11 cellular contexts compared by ENCODE assay signal in the genomic region with DNA sequence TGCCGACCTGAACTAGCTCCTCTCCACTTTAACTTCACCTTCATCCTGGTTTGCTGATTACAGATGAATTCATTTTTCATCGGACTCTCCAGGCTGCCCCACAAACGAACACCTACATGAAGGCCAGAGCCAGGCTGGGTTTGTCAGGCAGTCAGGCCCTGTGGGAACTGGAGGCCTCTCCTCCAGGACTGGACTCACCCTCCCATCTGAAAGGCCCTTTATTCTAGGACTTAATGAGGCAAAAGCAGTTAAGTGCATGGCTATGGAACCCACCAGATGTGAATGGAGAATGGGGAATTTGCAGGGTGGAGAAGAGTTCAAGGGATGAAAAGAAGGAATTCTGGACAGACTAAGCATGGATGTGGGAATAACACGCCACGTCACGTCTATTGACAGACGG.
DNase-seq lines count a peak whose midpoint lies in the region; ATAC-seq and TF ChIP-seq lines count a peak whose summit lies in the region.
"Had no signal": no experiment of that assay in that cellular context is flagged by ENCODE, and none has a peak within 500 bp of the region (broad histone marks: within the 10 kb centered on the region; RNA-seq: fewer than 3 reads in every experiment).

No MANE protein-coding gene starts in this region.

- no peaks in the 10 kb centered on the region for H3K36me3 Mint-ChIP-seq in activated CD8-positive, alpha-beta T cell treated with anti-CD3 and anti-CD28 coated beads for 36 hours (ENCODE audit: low read depth)

- H3K23ac ChIP-seq in IMR-90 (ENCODE audit: low read depth, low read length): no peak overlapping the region; the same call in 1 of the 2 replicates
- no peak overlapping the region for H3K23ac ChIP-seq in neuronal stem cell (ENCODE audit: low read depth, low read length, poor library complexity)

- H3K14ac ChIP-seq in IMR-90 (replicated peaks; ENCODE audit: low read depth, low read length): peak overlapping the region; percentile 23; the same call in 1 of the 2 replicates
- H3K14ac ChIP-seq in neuronal stem cell (ENCODE audit: low read length): no peak overlapping the region

- H2BK20ac ChIP-seq in IMR-90 (ENCODE audit: low read depth, low read length): no peak overlapping the region; the same call in 1 of the 2 replicates

- no peaks in the 10 kb centered on the region for H3K36me3 ChIP-seq in IMR-90 (ENCODE audit: control insufficient read depth, insufficient read depth, low read length)
- no peaks in the 10 kb centered on the region for H3K36me3 ChIP-seq in fibroblast of lung (ENCODE audit: control insufficient read depth, insufficient read depth, low read length)
- no peaks in the 10 kb centered on the region for H3K36me3 ChIP-seq in neuronal stem cell (replicated peaks in 1 of 2; ENCODE audit: control insufficient read depth in 2 of 2, insufficient read depth in 2 of 2, low read length in 2 of 2)
- H3K36me3 ChIP-seq in H7 (replicated peaks; ENCODE audit: control insufficient read depth, insufficient read depth, low read length): no peaks in the 10 kb centered on the region
- H3K36me3 ChIP-seq: SJCRH30 had no signal

- H3K9me1 ChIP-seq in IMR-90 (ENCODE audit: insufficient read depth, low read length): 0 out of 2 replicates have a peak, but pooled peaks cover 3% of the 10 kb centered on the region

- no peak overlapping the region for H3K4ac ChIP-seq in IMR-90 (ENCODE audit: low read depth, low read length)
- no peak overlapping the region for H3K4ac ChIP-seq in neuronal stem cell (ENCODE audit: low read length)

- intact Hi-C loops in IMR-90 (cut with micrococcal nuclease): no loop called here
- intact Hi-C loops in activated CD8-positive, alpha-beta T cell treated with anti-CD3 and anti-CD28 coated beads for 36 hours (cut with micrococcal nuclease): loop anchor here (10.0 kb wide), 1 partner anchor 433 kb away; no protein-coding TSS in a partner anchor

- in situ Hi-C loops in IMR-90 (cut with MboI; ENCODE audit: low sequenced_read_pairs): no loop called here

- H4K20me1 ChIP-seq in IMR-90 (ENCODE audit: insufficient read depth, low read length) (no peaks in the 10 kb centered on the region), fibroblast of lung (ENCODE audit: control insufficient read depth, extremely low read depth, insufficient read depth, low read length) (no peaks in the 10 kb centered on the region)

- H2BK15ac ChIP-seq in IMR-90 (ENCODE audit: low read depth, low read length) (peak overlapping the region; percentile 7; the same call in 1 of the 3 replicates), neuronal stem cell (ENCODE audit: low read length) (no peak overlapping the region)

- WGBS in IMR-90 (ENCODE audit: extremely low coverage in 2 of 2, insufficient read length in 1 of 2), 2 experiments: 97% methylated on average over 3 of the region's 7 CpGs; no CpG with 5 or more reads in 1 of the 2 experiments
- WGBS in neuronal stem cell (ENCODE audit: extremely low coverage in 2 of 2, insufficient read length in 2 of 2, insufficient replicate concordance in 1 of 2), 2 donors: no CpG with 5 or more reads among the region's 7 CpGs

- H3K4me1 Mint-ChIP-seq in activated CD8-positive, alpha-beta T cell treated with anti-CD3 and anti-CD28 coated beads for 36 hours (ENCODE audit: low read depth): peaks cover 17% of the 10 kb centered on the region

- dilution Hi-C loops in IMR-90 (cut with HindIII; ENCODE audit: low sequenced_read_pairs, unreplicated experiment): no loop called here

- no peak overlapping the region for H3K27ac Mint-ChIP-seq in activated CD8-positive, alpha-beta T cell treated with anti-CD3 and anti-CD28 coated beads for 36 hours

- no peaks in the 10 kb centered on the region for H3K9me3 ChIP-seq in IMR-90 (ENCODE audit: control insufficient read depth, insufficient read depth, low read length)
- H3K9me3 ChIP-seq in fibroblast of lung (ENCODE audit: control insufficient read depth, insufficient read depth, low read depth, low read length): no peaks in the 10 kb centered on the region
- no peaks in the 10 kb centered on the region for H3K9me3 ChIP-seq in neuronal stem cell (replicated peaks in 1 of 2; ENCODE audit: control insufficient read depth in 2 of 2, insufficient read depth in 1 of 2, low read depth in 1 of 2, low read length in 2 of 2)
- H3K9me3 ChIP-seq: SJCRH30 had no signal

- H4K5ac ChIP-seq in IMR-90 (ENCODE audit: low read depth, low read length): no peak overlapping the region

- no peak for TF ChIP-seq RAD21 in IMR-90 (IDR thresholded peaks at IDR 0.05; ENCODE audit: low read length)

- no peak overlapping the region for H3K4me3 ChIP-seq in IMR-90 (ENCODE audit: insufficient read depth, low read depth, low read length)
- no peak overlapping the region for H3K4me3 ChIP-seq in fibroblast of lung (replicated peaks in 1 of 4; ENCODE audit: control extremely low read depth in 1 of 4, insufficient read depth in 1 of 4, low read depth in 3 of 4, low read length in 4 of 4)
- no peak overlapping the region for H3K4me3 ChIP-seq in neuronal stem cell (ENCODE audit: low read length in 2 of 2)
- no peak overlapping the region for H3K4me3 ChIP-seq in H7 (ENCODE audit: insufficient read depth, low read depth, low read length)
- H3K4me3 ChIP-seq: SJCRH30 had no signal

- H3K18ac ChIP-seq in IMR-90 (ENCODE audit: low read depth, low read length) (no peak overlapping the region), neuronal stem cell (ENCODE audit: low read length) (no peak overlapping the region)

- no peak overlapping the region for H3K4me3 Mint-ChIP-seq in activated CD8-positive, alpha-beta T cell treated with anti-CD3 and anti-CD28 coated beads for 36 hours

- peaks cover 0 to 10% of the 10 kb centered on the region in 2 experiments; a peak in 2 of 4 replicates for H3K79me1 ChIP-seq in IMR-90 (ENCODE audit: low read depth in 1 of 2, low read length in 2 of 2)
- no peaks in the 10 kb centered on the region for H3K79me1 ChIP-seq in neuronal stem cell (ENCODE audit: low read depth, low read length)

- no peak overlapping the region; a peak in 1 of 4 replicates for H4K8ac ChIP-seq in IMR-90 (ENCODE audit: low read depth in 2 of 2, low read length in 2 of 2)
- H4K8ac ChIP-seq in neuronal stem cell (ENCODE audit: low read depth, low read length): no peak overlapping the region

- CTCF ChIA-PET in IMR-90 (lab: Yijun Ruan, JAX): no interaction called here
- CTCF ChIA-PET in activated CD8-positive, alpha-beta T cell treated with anti-CD3 and anti-CD28 coated beads for 36 hours (lab: Charles Lee): interaction anchor here (1.8 kb wide), 1 partner anchor 12 kb away, joined by 7 read pairs; no protein-coding TSS in a partner anchor

- H3K79me2 ChIP-seq in fibroblast of lung (ENCODE audit: control insufficient read depth, insufficient read depth, low read length): peaks cover 2% of the 10 kb centered on the region

- H2AK5ac ChIP-seq in IMR-90 (ENCODE audit: low read depth, low read length) (peak overlapping the region; percentile 66; the same call in 1 of the 2 replicates), neuronal stem cell (ENCODE audit: low read depth, low read length) (no peak overlapping the region)

- no peak for TF ChIP-seq POLR2A in IMR-90 (IDR thresholded peaks at IDR 0.05; ENCODE audit: low read depth, low read length)

- no peaks in the 10 kb centered on the region for H3K9me3 Mint-ChIP-seq in activated CD8-positive, alpha-beta T cell treated with anti-CD3 and anti-CD28 coated beads for 36 hours

- H2AFZ ChIP-seq in IMR-90 (replicated peaks; ENCODE audit: low read length, poor library complexity) (peak overlapping the region; percentile 15), fibroblast of lung (ENCODE audit: low read length) (no peak overlapping the region), neuronal stem cell (ENCODE audit: low read length) (peak overlapping the region; percentile 11)

- H3K9ac ChIP-seq in IMR-90 (ENCODE audit: low read depth, low read length) (no peak overlapping the region), fibroblast of lung (ENCODE audit: insufficient read depth, low read length) (no peak overlapping the region), neuronal stem cell (ENCODE audit: low read depth, low read length, poor library complexity) (no peak overlapping the region)

- H3K27me3 Mint-ChIP-seq in activated CD8-positive, alpha-beta T cell treated with anti-CD3 and anti-CD28 coated beads for 36 hours: no peaks in the 10 kb centered on the region

- DNase-seq in Ammon's horn (ENCODE audit: low spot score) (peak; percentile 43), IMR-90 (no peak), fibroblast of lung (ENCODE audit: low read depth in 2 of 2) (no peak), neuronal stem cell (ENCODE audit: low spot score) (peak; percentile 51), H7 (no peak)
- DNase-seq in activated CD8-positive, alpha-beta T cell treated with anti-CD3 and anti-CD28 coated beads for 36 hours: no peak
- DNase-seq: activated CD4-positive, alpha-beta T cell treated with anti-CD3 and anti-CD28 coated beads for 1 hour; activated gamma-delta T cell had no signal

- TF ChIP-seq CTCF in IMR-90 (conservative IDR thresholded peaks at IDR 0.05; ENCODE audit: low read depth, low read length) (no peak), fibroblast of lung (conservative IDR thresholded peaks at IDR 0.05 in 1 of 2, IDR thresholded peaks at IDR 0.05 in 1 of 2; ENCODE audit: low read depth in 1 of 2, low read length in 2 of 2) (no peak)
- TF ChIP-seq CTCF in activated CD8-positive, alpha-beta T cell treated with anti-CD3 and anti-CD28 coated beads for 36 hours (IDR thresholded peaks at IDR 0.05): no peak

- H2AK9ac ChIP-seq in IMR-90 (replicated peaks; ENCODE audit: low read depth, low read length, poor library complexity): no peak overlapping the region

- POLR2A ChIA-PET in IMR-90 (lab: Charles Lee; ENCODE audit: unreplicated experiment): no interaction called here
- POLR2A ChIA-PET in activated CD8-positive, alpha-beta T cell treated with anti-CD3 and anti-CD28 coated beads for 36 hours (lab: Charles Lee): interaction anchor here (2.4 kb wide), 1 partner anchor 12 kb away, joined by 16 read pairs; no protein-coding TSS in a partner anchor

- H2BK120ac ChIP-seq in IMR-90 (ENCODE audit: low read depth, low read length) (0 out of 2 replicates have a peak overlapping the region, but pooled peaks have one; percentile 16), neuronal stem cell (ENCODE audit: low read depth, low read length) (no peak overlapping the region)

- H3K4me2 ChIP-seq in IMR-90 (ENCODE audit: low read depth, low read length) (no peak overlapping the region), fibroblast of lung (ENCODE audit: extremely low read depth, insufficient read depth, low read length) (peak overlapping the region; percentile 19), neuronal stem cell (ENCODE audit: insufficient read depth, low read length, poor library complexity, severe bottlenecking) (no peak overlapping the region)

- H2BK5ac ChIP-seq in IMR-90 (ENCODE audit: low read depth, low read length, poor library complexity, severe bottlenecking) (no peak overlapping the region), neuronal stem cell (ENCODE audit: low read length) (no peak overlapping the region)

- no peaks in the 10 kb centered on the region for H3K27me3 ChIP-seq in IMR-90 (ENCODE audit: control insufficient read depth, insufficient read depth, low read length)
- no peaks in the 10 kb centered on the region for H3K27me3 ChIP-seq in fibroblast of lung (ENCODE audit: control insufficient read depth, insufficient read depth, low read length)
- H3K27me3 ChIP-seq in neuronal stem cell (ENCODE audit: control insufficient read depth in 3 of 3, insufficient read depth in 3 of 3, low read depth in 1 of 3, low read length in 3 of 3): no peaks in the 10 kb centered on the region
- H3K27me3 ChIP-seq in H7 (ENCODE audit: control insufficient read depth, insufficient read depth, low read length): no peaks in the 10 kb centered on the region
- H3K27me3 ChIP-seq: SJCRH30 had no signal

- no peak overlapping the region for H3K27ac ChIP-seq in IMR-90 (ENCODE audit: insufficient read depth, low read length)
- H3K27ac ChIP-seq in fibroblast of lung (ENCODE audit: insufficient read depth, low read length): peak overlapping the region; percentile 37
- H3K27ac ChIP-seq in neuronal stem cell (replicated peaks; ENCODE audit: low read length): peak overlapping the region; percentile 18
- H3K27ac ChIP-seq: SJCRH30 had no signal

- H3K4me1 ChIP-seq in IMR-90 (ENCODE audit: control insufficient read depth, insufficient read depth, low read length) (peaks cover 5% of the 10 kb centered on the region), fibroblast of lung (ENCODE audit: control insufficient read depth, extremely low read depth, insufficient read depth, low read length) (peaks cover 9% of the 10 kb centered on the region), neuronal stem cell (ENCODE audit: control insufficient read depth in 2 of 2, insufficient read depth in 1 of 2, low read depth in 1 of 2, low read length in 2 of 2) (peaks cover 7 to 33% of the 10 kb centered on the region in 2 donors)

- ATAC-seq in IMR-90 (ENCODE audit: low read depth) (no peak), HG03108 (IDR thresholded peaks at IDR 0.05; ENCODE audit: unreplicated experiment) (no peak), GM21390 (IDR thresholded peaks at IDR 0.05; ENCODE audit: unreplicated experiment) (no peak)
- ATAC-seq in activated CD8-positive, alpha-beta T cell treated with anti-CD3 and anti-CD28 coated beads for 36 hours: no peak

- BruUV-seq in IMR-90 (replicated peaks; lab: Mats Ljungman, UMichigan): no TSS peak

- H4K91ac ChIP-seq in IMR-90 (ENCODE audit: insufficient read depth, low read depth, low read length) (0 out of 2 replicates have a peak overlapping the region, but pooled peaks have one; percentile 9), neuronal stem cell (ENCODE audit: low read depth, low read length, poor library complexity) (no peak overlapping the region)

- no peak overlapping the region for H3K56ac ChIP-seq in IMR-90 (ENCODE audit: extremely low read depth, insufficient read depth, low read length)

- no peak overlapping the region for H2BK12ac ChIP-seq in neuronal stem cell (ENCODE audit: low read length)

Comparison
In these comparisons a context has a peak if more than half of its experiments do, and no peak if none do; other contexts are left out.
1. DNase-seq: peak in Ammon's horn (single experiment) and neuronal stem cell (single experiment); none in IMR-90 (single experiment), fibroblast of lung (0 of 2), activated CD8-positive, alpha-beta T cell treated with anti-CD3 and anti-CD28 coated beads for 36 hours (single experiment) and H7 (single experiment).